In genomic region chr2:191013876-191014652, GRCh38 we compare ENCODE assay signal across 8 cellular contexts. TPM values are rescaled to one million over a fixed set of nuclear protein-coding genes. Genes with fewer than 3 reads are reported as not detected.
DNase-seq lines count a peak whose midpoint lies in the region; ATAC-seq, FAIRE-seq and TF ChIP-seq lines count a peak whose summit lies in the region.

Gene STAT1, minus strand, starts transcription at chr2:191014171. Its CDS starts 4,168 bp downstream, at chr2:191010003.

- H3K4me1 ChIP-seq in adrenal gland (replicated peaks in 1 of 2) (peaks cover 11 to 29% of the 10 kb centered on the region in 2 donors), upper lobe of right lung (peaks cover 26% of the 10 kb centered on the region)

- H3K27ac ChIP-seq in adrenal gland (peak within 1 kb of the TSS; percentile 15 to 97 (median 90)), upper lobe of right lung (peak within 1 kb of the TSS; percentile 89)

- TF ChIP-seq CTCF in adrenal gland (IDR thresholded peaks at IDR 0.05): peak in 3 of 6 experiments; percentile 7 to 52 (median 20)
- peak; percentile 27 for TF ChIP-seq CTCF in upper lobe of right lung (IDR thresholded peaks at IDR 0.05)

- intact Hi-C loops in adrenal gland (cut with DNase I) (no loop called here), left cardiac atrium (cut with DNase I) (no loop called here), posterior vena cava (cut with DNase I) (no loop called here), upper lobe of right lung (cut with DNase I) (no loop called here)

- H3K36me3 ChIP-seq in adrenal gland (replicated peaks in 1 of 2) (peaks cover 0 to 12% of the 10 kb centered on the region in 2 donors), upper lobe of right lung (peaks cover 12% of the 10 kb centered on the region)

- 0% methylated on average over 26 to 74 of the region's 74 CpGs for WGBS in adrenal gland, 4 donors

- ATAC-seq in HG02763 (IDR thresholded peaks at IDR 0.05; ENCODE audit: unreplicated experiment) (peak; percentile 84), left cardiac atrium (peak; percentile 97), upper lobe of right lung (peak; percentile 99)

- no peaks in the 10 kb centered on the region for H3K27me3 ChIP-seq in adrenal gland
- no peaks in the 10 kb centered on the region for H3K27me3 ChIP-seq in upper lobe of right lung

- peak; percentile 85 for DNase-seq in GM12891 (ENCODE audit: insufficient read length, low spot score)
- peak; percentile 89 to 95 (median 94) for DNase-seq in NCI-H1417 (lab: John Stamatoyannopoulos, UW)
- peak; percentile 88 for DNase-seq in SW480 (ENCODE audit: low spot score)
- DNase-seq in adrenal gland: peak; percentile 92 to 97 (median 94)
- DNase-seq in left cardiac atrium: peak; percentile 95
- DNase-seq in posterior vena cava (ENCODE audit: low spot score): peak; percentile 98
- peak; percentile 97 for DNase-seq in upper lobe of right lung

- TF ChIP-seq POLR2A in GM12891 (IDR thresholded peaks at IDR 0.05; ENCODE audit: low read depth, low read length): peak; percentile 98
- peak; percentile 93 to 96 for TF ChIP-seq POLR2A in adrenal gland (IDR thresholded peaks at IDR 0.05)

- H3K4me3 ChIP-seq in adrenal gland (peak within 1 kb of the TSS; percentile 6 to 90 (median 56)), upper lobe of right lung (peak within 1 kb of the TSS; percentile 67)

- H3K9me3 ChIP-seq in adrenal gland (replicated peaks in 1 of 3): no peaks in the 10 kb centered on the region
- H3K9me3 ChIP-seq in upper lobe of right lung: no peaks in the 10 kb centered on the region

- FAIRE-seq in GM12891 (lab: Jason Lieb, UNC): peak; percentile 97

TF ChIP-seq in GM12891, 5 proteins besides CTCF, POLR2A, EP300 and RAD21:
- TF ChIP-seq POLR2AphosphoS5 (IDR thresholded peaks at IDR 0.05; ENCODE audit: low read depth, low read length) (peak; percentile 97), TAF1 (IDR thresholded peaks at IDR 0.05; ENCODE audit: low read depth, low read length) (peak; percentile 98), SPI1 (IDR thresholded peaks at IDR 0.05; ENCODE audit: low read depth, low read length) (no peak), PAX5 (IDR thresholded peaks at IDR 0.05; ENCODE audit: insufficient read depth, low read length, severe bottlenecking) (peak; percentile 82), POU2F2 (IDR thresholded peaks at IDR 0.05; ENCODE audit: low read depth, low read length) (peak; percentile 94)

RNA-seq across cellular contexts. Expression of gene STAT1, which starts in this region (rescaled TPM):
- polyA plus RNA-seq in GM12891 (2012; ENCODE audit: low read depth, missing spikeins): 320 TPM
- total RNA-seq in adrenal gland: 100 to 1,000 TPM in 2 of 8 donors, 10 to 100 TPM in 6; 55.3 to 165 (median 82.0) TPM
- polyA plus RNA-seq in adrenal gland: 10 to 100 TPM; 11.9 to 99.5 (median 17.1) TPM
- 10 to 100 TPM; 37.3 to 76.7 TPM for total RNA-seq in left cardiac atrium
- total RNA-seq in posterior vena cava: 10 to 100 TPM; 57.9 to 88.4 TPM
- 98.6 TPM for total RNA-seq in upper lobe of right lung

Comparison
In these comparisons a context has a peak if more than half of its experiments do, and no peak if none do; other contexts are left out.
1. Peak in every context shown above with its lines: DNase-seq, ATAC-seq, H3K4me3 ChIP-seq and H3K27ac ChIP-seq.